1 cellular context compared by ENCODE assay signal in the genomic region with DNA sequence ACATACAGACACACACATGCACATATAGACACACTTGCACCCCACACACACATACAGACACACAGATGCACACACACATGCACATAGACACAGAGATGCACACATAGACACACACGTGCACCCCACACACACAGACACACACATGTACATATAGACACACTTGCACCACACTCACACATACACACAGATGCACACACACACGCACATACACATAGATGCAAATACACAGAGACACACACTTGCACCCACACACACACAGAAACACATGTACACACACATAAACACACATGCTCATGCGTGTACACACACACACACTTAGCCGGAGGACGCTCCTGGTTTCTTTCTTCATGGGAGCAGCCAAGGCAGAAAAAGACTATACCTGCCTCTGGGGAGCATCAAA.
A peak's percentile ranks its signal among the peaks of the same experiment; 100 is the strongest.
TF ChIP-seq lines count a peak whose summit lies in the region.

No MANE protein-coding gene starts in this region.

TF ChIP-seq in HepG2, 621 proteins besides CTCF, POLR2A, EP300 and RAD21:
- TF ChIP-seq, protein P1, sequence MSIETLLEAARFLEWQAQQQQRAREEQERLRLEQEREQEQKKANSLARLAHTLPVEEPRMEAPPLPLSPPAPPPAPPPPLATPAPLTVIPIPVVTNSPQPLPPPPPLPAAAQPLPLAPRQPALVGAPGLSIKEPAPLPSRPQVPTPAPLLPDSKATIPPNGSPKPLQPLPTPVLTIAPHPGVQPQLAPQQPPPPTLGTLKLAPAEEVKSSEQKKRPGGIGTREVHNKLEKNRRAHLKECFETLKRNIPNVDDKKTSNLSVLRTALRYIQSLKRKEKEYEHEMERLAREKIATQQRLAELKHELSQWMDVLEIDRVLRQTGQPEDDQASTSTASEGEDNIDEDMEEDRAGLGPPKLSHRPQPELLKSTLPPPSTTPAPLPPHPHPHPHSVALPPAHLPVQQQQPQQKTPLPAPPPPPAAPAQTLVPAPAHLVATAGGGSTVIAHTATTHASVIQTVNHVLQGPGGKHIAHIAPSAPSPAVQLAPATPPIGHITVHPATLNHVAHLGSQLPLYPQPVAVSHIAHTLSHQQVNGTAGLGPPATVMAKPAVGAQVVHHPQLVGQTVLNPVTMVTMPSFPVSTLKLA (IDR thresholded peaks at IDR 0.05) = peak; percentile 96
- TF ChIP-seq KLF15 (CRISPR knock-in tag; IDR thresholded peaks at IDR 0.05; ENCODE audit: borderline replicate concordance) = no peak
- TF ChIP-seq, protein P2, sequence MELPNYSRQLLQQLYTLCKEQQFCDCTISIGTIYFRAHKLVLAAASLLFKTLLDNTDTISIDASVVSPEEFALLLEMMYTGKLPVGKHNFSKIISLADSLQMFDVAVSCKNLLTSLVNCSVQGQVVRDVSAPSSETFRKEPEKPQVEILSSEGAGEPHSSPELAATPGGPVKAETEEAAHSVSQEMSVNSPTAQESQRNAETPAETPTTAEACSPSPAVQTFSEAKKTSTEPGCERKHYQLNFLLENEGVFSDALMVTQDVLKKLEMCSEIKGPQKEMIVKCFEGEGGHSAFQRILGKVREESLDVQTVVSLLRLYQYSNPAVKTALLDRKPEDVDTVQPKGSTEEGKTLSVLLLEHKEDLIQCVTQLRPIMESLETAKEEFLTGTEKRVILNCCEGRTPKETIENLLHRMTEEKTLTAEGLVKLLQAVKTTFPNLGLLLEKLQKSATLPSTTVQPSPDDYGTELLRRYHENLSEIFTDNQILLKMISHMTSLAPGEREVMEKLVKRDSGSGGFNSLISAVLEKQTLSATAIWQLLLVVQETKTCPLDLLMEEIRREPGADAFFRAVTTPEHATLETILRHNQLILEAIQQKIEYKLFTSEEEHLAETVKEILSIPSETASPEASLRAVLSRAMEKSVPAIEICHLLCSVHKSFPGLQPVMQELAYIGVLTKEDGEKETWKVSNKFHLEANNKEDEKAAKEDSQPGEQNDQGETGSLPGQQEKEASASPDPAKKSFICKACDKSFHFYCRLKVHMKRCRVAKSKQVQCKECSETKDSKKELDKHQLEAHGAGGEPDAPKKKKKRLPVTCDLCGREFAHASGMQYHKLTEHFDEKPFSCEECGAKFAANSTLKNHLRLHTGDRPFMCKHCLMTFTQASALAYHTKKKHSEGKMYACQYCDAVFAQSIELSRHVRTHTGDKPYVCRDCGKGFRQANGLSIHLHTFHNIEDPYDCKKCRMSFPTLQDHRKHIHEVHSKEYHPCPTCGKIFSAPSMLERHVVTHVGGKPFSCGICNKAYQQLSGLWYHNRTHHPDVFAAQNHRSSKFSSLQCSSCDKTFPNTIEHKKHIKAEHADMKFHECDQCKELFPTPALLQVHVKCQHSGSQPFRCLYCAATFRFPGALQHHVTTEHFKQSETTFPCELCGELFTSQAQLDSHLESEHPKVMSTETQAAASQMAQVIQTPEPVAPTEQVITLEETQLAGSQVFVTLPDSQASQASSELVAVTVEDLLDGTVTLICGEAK (IDR thresholded peaks at IDR 0.05) = no peak
- TF ChIP-seq, protein P2 (CRISPR knock-in tag; IDR thresholded peaks at IDR 0.05) = no peak
